Comparison of ENCODE assay signal across 11 cellular contexts in the genomic region with DNA sequence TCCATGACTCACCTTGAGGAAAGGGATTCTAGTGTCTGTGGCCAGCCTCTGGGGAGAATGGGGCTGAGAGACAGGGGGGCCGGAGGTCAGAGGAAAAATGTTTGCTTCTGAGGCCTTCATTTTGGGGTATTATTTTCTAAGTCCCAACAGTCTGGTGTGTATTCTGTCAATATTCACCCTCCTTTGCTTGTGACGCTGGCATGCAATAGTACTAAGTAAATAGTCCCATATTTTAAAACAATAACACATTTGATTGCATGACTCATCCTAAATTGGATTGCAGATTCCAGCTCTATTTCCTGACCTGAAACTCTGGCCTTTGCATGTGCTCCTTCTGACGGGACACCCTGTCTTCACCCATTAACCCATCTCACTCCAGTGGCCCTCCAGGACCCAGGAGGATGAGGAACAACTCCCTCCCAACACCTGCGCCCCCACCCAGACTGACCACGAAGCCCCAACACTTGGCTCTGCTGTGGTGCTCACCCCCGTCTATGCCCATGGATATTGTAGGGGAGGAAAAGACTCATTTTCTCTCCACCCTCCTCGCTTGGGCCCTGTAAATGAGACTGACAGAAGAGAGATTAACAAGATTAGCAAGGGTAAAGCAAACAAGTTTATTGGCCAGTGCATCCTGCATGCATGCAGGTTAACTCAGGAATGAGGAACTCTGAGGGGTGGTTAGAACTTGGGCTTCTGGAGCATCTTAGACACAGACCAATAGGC.
DNase-seq lines count a peak whose midpoint lies in the region; ATAC-seq and TF ChIP-seq lines count a peak whose summit lies in the region.
"Had no signal": no experiment of that assay in that cellular context is flagged by ENCODE, and none has a peak within 500 bp of the region (broad histone marks: within the 10 kb centered on the region; RNA-seq: fewer than 3 reads in every experiment).

No MANE protein-coding gene starts in this region.

- H4K20me1 ChIP-seq in fibroblast of lung (ENCODE audit: control insufficient read depth, extremely low read depth, insufficient read depth, low read length): no peaks in the 10 kb centered on the region

- peak; percentile 53 for DNase-seq in Calu3
- peak; percentile 45 to 93 for DNase-seq in fibroblast of lung (ENCODE audit: low read depth in 2 of 2)
- DNase-seq in renal cortical epithelial cell (ENCODE audit: low read depth): peak; percentile 35
- DNase-seq in glomerular visceral epithelial cell (ENCODE audit: extremely low spot score): no peak
- no peak for DNase-seq in amygdala (lab: John Stamatoyannopoulos, UW)
- no peak for DNase-seq in GM13976 (ENCODE audit: low spot score)
- no peak for DNase-seq in DMS153 (lab: John Stamatoyannopoulos, UW)
- DNase-seq: NCI-H1694, RPMI8226 had no signal

- H3K4me1 ChIP-seq in fibroblast of lung (ENCODE audit: control insufficient read depth, extremely low read depth, insufficient read depth, low read length): peaks cover 37% of the 10 kb centered on the region

- H3K4me3 Mint-ChIP-seq in Calu3 (ENCODE audit: low read depth, unreplicated experiment): peak overlapping the region; percentile 8

- H3K27me3 ChIP-seq in fibroblast of lung (ENCODE audit: control insufficient read depth, insufficient read depth, low read length): no peaks in the 10 kb centered on the region
- H3K27me3 ChIP-seq: neutrophil had no signal

- H3K9me3 Mint-ChIP-seq in Calu3 (ENCODE audit: low read depth, unreplicated experiment): no peaks in the 10 kb centered on the region

- no peaks in the 10 kb centered on the region for H3K36me3 ChIP-seq in fibroblast of lung (ENCODE audit: control insufficient read depth, insufficient read depth, low read length)
- H3K36me3 ChIP-seq: neutrophil had no signal

- BruUV-seq in Calu3 (replicated peaks; lab: Mats Ljungman, UMichigan): no TSS peak

- in situ Hi-C loops in GM13976 (cut with MboI; ENCODE audit: low sequenced_read_pairs, unreplicated experiment): no loop called here

- H3K4me3 ChIP-seq in fibroblast of lung (replicated peaks in 1 of 4; ENCODE audit: control extremely low read depth in 1 of 4, insufficient read depth in 1 of 4, low read depth in 3 of 4, low read length in 4 of 4): no peak overlapping the region

- H3K9me3 ChIP-seq in fibroblast of lung (ENCODE audit: control insufficient read depth, insufficient read depth, low read depth, low read length): no peaks in the 10 kb centered on the region
- H3K9me3 ChIP-seq: neutrophil had no signal

- intact Hi-C loops in Calu3 (cut with micrococcal nuclease; ENCODE audit: unreplicated experiment): loop anchor here (5.0 to 10.0 kb wide), 2 partner anchors 72 to 484 kb away; no protein-coding TSS in a partner anchor

- H3K27ac ChIP-seq in fibroblast of lung (ENCODE audit: insufficient read depth, low read length): peak overlapping the region; percentile 42
- H3K27ac ChIP-seq: neutrophil had no signal

- CTCF ChIA-PET in Calu3 (lab: Charles Lee): interaction anchor here (0.6 kb wide), 1 partner anchor 22 kb away, joined by 3 read pairs; no protein-coding TSS in a partner anchor

- H3K4me1 Mint-ChIP-seq in Calu3 (ENCODE audit: low read depth, unreplicated experiment): peaks cover 39% of the 10 kb centered on the region

- no peak overlapping the region for H2AFZ ChIP-seq in fibroblast of lung (ENCODE audit: low read length)

- no peak overlapping the region for H3K4me2 ChIP-seq in fibroblast of lung (ENCODE audit: extremely low read depth, insufficient read depth, low read length)

- peak overlapping the region; percentile 75 for H3K27ac Mint-ChIP-seq in Calu3 (ENCODE audit: unreplicated experiment)

- no peaks in the 10 kb centered on the region for H3K27me3 Mint-ChIP-seq in Calu3 (ENCODE audit: unreplicated experiment)

- H3K79me2 ChIP-seq in fibroblast of lung (ENCODE audit: control insufficient read depth, insufficient read depth, low read length): no peaks in the 10 kb centered on the region

- H3K36me3 Mint-ChIP-seq in Calu3 (ENCODE audit: insufficient read depth, unreplicated experiment): peaks cover 5% of the 10 kb centered on the region

- ATAC-seq in SK-N-SH treated with all-trans-retinoic acid at 6 μM for 48 hours: peak; percentile 86

- no peak for TF ChIP-seq CTCF in Calu3 (IDR thresholded peaks at IDR 0.05; ENCODE audit: unreplicated experiment)
- no peak for TF ChIP-seq CTCF in fibroblast of lung (conservative IDR thresholded peaks at IDR 0.05 in 1 of 2, IDR thresholded peaks at IDR 0.05 in 1 of 2; ENCODE audit: low read depth in 1 of 2, low read length in 2 of 2)
- no peak for TF ChIP-seq CTCF in GM13976 (IDR thresholded peaks at IDR 0.05; ENCODE audit: borderline replicate concordance, control extremely low read depth, extremely low read depth, insufficient read depth, missing control alignments)

- no peak overlapping the region for H3K9ac ChIP-seq in fibroblast of lung (ENCODE audit: insufficient read depth, low read length)

TF ChIP-seq in SK-N-SH treated with all-trans-retinoic acid at 6 μM for 48 hours, 23 proteins besides CTCF, POLR2A, EP300 and RAD21:
- TF ChIP-seq, protein P1, sequence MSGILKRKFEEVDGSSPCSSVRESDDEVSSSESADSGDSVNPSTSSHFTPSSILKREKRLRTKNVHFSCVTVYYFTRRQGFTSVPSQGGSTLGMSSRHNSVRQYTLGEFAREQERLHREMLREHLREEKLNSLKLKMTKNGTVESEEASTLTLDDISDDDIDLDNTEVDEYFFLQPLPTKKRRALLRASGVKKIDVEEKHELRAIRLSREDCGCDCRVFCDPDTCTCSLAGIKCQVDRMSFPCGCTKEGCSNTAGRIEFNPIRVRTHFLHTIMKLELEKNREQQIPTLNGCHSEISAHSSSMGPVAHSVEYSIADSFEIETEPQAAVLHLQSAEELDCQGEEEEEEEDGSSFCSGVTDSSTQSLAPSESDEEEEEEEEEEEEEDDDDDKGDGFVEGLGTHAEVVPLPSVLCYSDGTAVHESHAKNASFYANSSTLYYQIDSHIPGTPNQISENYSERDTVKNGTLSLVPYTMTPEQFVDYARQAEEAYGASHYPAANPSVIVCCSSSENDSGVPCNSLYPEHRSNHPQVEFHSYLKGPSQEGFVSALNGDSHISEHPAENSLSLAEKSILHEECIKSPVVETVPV (CRISPR knock-in tag; IDR thresholded peaks at IDR 0.05): no peak
- TF ChIP-seq, protein P2, sequence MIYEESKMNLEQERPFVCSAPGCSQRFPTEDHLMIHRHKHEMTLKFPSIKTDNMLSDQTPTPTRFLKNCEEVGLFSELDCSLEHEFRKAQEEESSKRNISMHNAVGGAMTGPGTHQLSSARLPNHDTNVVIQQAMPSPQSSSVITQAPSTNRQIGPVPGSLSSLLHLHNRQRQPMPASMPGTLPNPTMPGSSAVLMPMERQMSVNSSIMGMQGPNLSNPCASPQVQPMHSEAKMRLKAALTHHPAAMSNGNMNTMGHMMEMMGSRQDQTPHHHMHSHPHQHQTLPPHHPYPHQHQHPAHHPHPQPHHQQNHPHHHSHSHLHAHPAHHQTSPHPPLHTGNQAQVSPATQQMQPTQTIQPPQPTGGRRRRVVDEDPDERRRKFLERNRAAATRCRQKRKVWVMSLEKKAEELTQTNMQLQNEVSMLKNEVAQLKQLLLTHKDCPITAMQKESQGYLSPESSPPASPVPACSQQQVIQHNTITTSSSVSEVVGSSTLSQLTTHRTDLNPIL (CRISPR knock-in tag; IDR thresholded peaks at IDR 0.05; ENCODE audit: low read depth): no peak
- TF ChIP-seq ZC3H10 (CRISPR knock-in tag; IDR thresholded peaks at IDR 0.05): no peak
- TF ChIP-seq ARNTL (CRISPR knock-in tag; IDR thresholded peaks at IDR 0.05; ENCODE audit: borderline replicate concordance, low read depth): no peak
- TF ChIP-seq ZNF565 (CRISPR knock-in tag; conservative IDR thresholded peaks at IDR 0.05; ENCODE audit: low read depth): no peak
- no peak for TF ChIP-seq PPARA (CRISPR knock-in tag; IDR thresholded peaks at IDR 0.05; ENCODE audit: borderline replicate concordance)
- no peak for TF ChIP-seq ZNF8 (CRISPR knock-in tag; IDR thresholded peaks at IDR 0.05)
TF ChIP-seq in SK-N-SH treated with all-trans-retinoic acid at 6 μM for 48 hours: peak in this region for 0.

Comparison
In these comparisons a context has a peak if more than half of its experiments do, and no peak if none do; other contexts are left out.
1. DNase-seq: peak in Calu3 (single experiment), fibroblast of lung (2 of 2) and renal cortical epithelial cell (single experiment); none in glomerular visceral epithelial cell (single experiment), amygdala (0 of 56), GM13976 (single experiment) and DMS153 (single experiment).